Comparison of ENCODE assay signal across 8 cellular contexts in the genomic region with DNA sequence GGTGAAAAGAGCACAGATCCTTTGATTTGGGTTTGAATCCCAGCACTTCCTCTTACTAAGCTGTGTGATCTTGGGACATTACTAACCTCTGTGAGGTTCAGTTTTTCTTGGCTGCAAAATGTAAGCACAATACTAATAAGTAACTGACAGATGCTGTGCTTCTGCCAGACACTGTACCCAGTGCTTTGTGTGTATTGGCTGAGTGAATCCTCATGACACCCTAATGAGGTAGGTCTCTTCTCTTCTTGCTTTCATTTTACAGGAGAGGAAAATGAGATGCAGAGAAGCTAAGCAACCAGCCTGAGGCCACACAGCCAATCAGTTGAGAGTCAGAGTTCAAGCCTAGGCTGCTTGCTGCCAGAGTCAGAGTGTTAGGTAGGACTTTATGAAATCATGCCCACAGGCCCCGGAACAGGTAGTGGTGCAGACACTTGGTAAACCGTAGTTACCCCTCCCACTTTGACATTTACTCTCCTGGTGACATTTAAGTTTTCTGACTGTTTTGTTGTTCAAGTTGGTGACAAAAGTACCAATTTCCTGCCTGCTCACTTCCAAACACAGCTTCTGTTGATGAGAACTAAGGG. TPM values are rescaled to one million over a fixed set of nuclear protein-coding genes. Genes with fewer than 3 reads are reported as not detected.
DNase-seq lines count a peak whose midpoint lies in the region; ATAC-seq and TF ChIP-seq lines count a peak whose summit lies in the region.

No MANE protein-coding gene starts in this region.

- intact Hi-C loops in IMR-90 (cut with micrococcal nuclease): loop anchor here (5.0 kb wide), 2 partner anchors 61 to 106 kb away; no protein-coding TSS in a partner anchor
- intact Hi-C loops in uterus (cut with DNase I; ENCODE audit: low total_unique reads): no loop called here

- H4K8ac ChIP-seq in IMR-90 (ENCODE audit: low read depth in 2 of 2, low read length in 2 of 2): peak overlapping the region in 1 of 2 experiments; percentile 6; a peak in 1 of 4 replicates

- peak overlapping the region; percentile 48 for H2AK5ac ChIP-seq in IMR-90 (ENCODE audit: low read depth, low read length)

- H3K4me3 ChIP-seq in IMR-90 (ENCODE audit: insufficient read depth, low read depth, low read length): no peak overlapping the region
- H3K4me3 ChIP-seq in uterus: no peak overlapping the region

- H4K91ac ChIP-seq in IMR-90 (ENCODE audit: insufficient read depth, low read depth, low read length): no peak overlapping the region; the same call in 1 of the 2 replicates

- H2AK9ac ChIP-seq in IMR-90 (replicated peaks; ENCODE audit: low read depth, low read length, poor library complexity): no peak overlapping the region

- H3K27me3 ChIP-seq in IMR-90 (ENCODE audit: control insufficient read depth, insufficient read depth, low read length) (no peaks in the 10 kb centered on the region), uterus (no peaks in the 10 kb centered on the region)

- H3K56ac ChIP-seq in IMR-90 (ENCODE audit: extremely low read depth, insufficient read depth, low read length): no peak overlapping the region

- peaks cover 50% of the 10 kb centered on the region for H4K20me1 ChIP-seq in IMR-90 (ENCODE audit: insufficient read depth, low read length)

- H3K9me3 ChIP-seq in IMR-90 (ENCODE audit: control insufficient read depth, insufficient read depth, low read length) (no peaks in the 10 kb centered on the region), uterus (no peaks in the 10 kb centered on the region)

- POLR2A ChIA-PET in IMR-90 (lab: Charles Lee; ENCODE audit: unreplicated experiment): no interaction called here

- H2BK20ac ChIP-seq in IMR-90 (ENCODE audit: low read depth, low read length): no peak overlapping the region

- H2BK15ac ChIP-seq in IMR-90 (ENCODE audit: low read depth, low read length): peak overlapping the region; percentile 53; the same call in 2 of the 3 replicates

- H3K14ac ChIP-seq in IMR-90 (replicated peaks; ENCODE audit: low read depth, low read length): no peak overlapping the region

- no TSS peak for BruUV-seq in IMR-90 (replicated peaks; lab: Mats Ljungman, UMichigan)

- no peak overlapping the region; the same call in 1 of the 2 replicates for H3K18ac ChIP-seq in IMR-90 (ENCODE audit: low read depth, low read length)

- peaks cover 43 to 89% of the 10 kb centered on the region in 2 experiments for H3K79me1 ChIP-seq in IMR-90 (ENCODE audit: low read depth in 1 of 2, low read length in 2 of 2)

- peak overlapping the region; percentile 58; the same call in 1 of the 2 replicates for H3K4ac ChIP-seq in IMR-90 (ENCODE audit: low read depth, low read length)

- CTCF ChIA-PET in IMR-90 (lab: Yijun Ruan, JAX): interaction anchor here (0.7 kb wide), 1 partner anchor 15 kb away, joined by 3 read pairs; no protein-coding TSS in a partner anchor

- no CpG with 5 or more reads among the region's 2 CpGs for WGBS in IMR-90 (ENCODE audit: extremely low coverage in 2 of 2, insufficient read length in 1 of 2), 2 experiments

- peak overlapping the region; percentile 16; the same call in 1 of the 2 replicates for H3K27ac ChIP-seq in IMR-90 (ENCODE audit: insufficient read depth, low read length)
- H3K27ac ChIP-seq in uterus: no peak overlapping the region

- no peak overlapping the region for H4K5ac ChIP-seq in IMR-90 (ENCODE audit: low read depth, low read length)

- ATAC-seq in GM19467 (IDR thresholded peaks at IDR 0.05; ENCODE audit: unreplicated experiment): peak; percentile 77
- ATAC-seq in IMR-90 (ENCODE audit: low read depth): peak; percentile 75

- no peak overlapping the region for H2AFZ ChIP-seq in IMR-90 (replicated peaks; ENCODE audit: low read length, poor library complexity)

- H3K9ac ChIP-seq in IMR-90 (ENCODE audit: low read depth, low read length): no peak overlapping the region

- H3K36me3 ChIP-seq in IMR-90 (ENCODE audit: control insufficient read depth, insufficient read depth, low read length) (no peaks in the 10 kb centered on the region), uterus (no peaks in the 10 kb centered on the region)

- peaks cover 46% of the 10 kb centered on the region for H3K9me1 ChIP-seq in IMR-90 (ENCODE audit: insufficient read depth, low read length)

- H3K4me2 ChIP-seq in IMR-90 (ENCODE audit: low read depth, low read length): peak overlapping the region; percentile 75

- TF ChIP-seq POLR2A in IMR-90 (IDR thresholded peaks at IDR 0.05; ENCODE audit: low read depth, low read length): no peak
- no peak for TF ChIP-seq POLR2A in uterus (IDR thresholded peaks at IDR 0.05)

- in situ Hi-C loops in IMR-90 (cut with MboI; ENCODE audit: low sequenced_read_pairs): no loop called here

- H2BK5ac ChIP-seq in IMR-90 (ENCODE audit: low read depth, low read length, poor library complexity, severe bottlenecking): peak overlapping the region; percentile 56

- no peak for TF ChIP-seq CTCF in IMR-90 (conservative IDR thresholded peaks at IDR 0.05; ENCODE audit: low read depth, low read length)
- no peak for TF ChIP-seq CTCF in uterus (IDR thresholded peaks at IDR 0.05)

- DNase-seq in AG08396 (ENCODE audit: low spot score) (peak; percentile 53), IMR-90 (peak; percentile 94), fibroblast of the conjunctiva (ENCODE audit: low read depth) (peak; percentile 76), uterus (no peak), hypothalamus (lab: John Stamatoyannopoulos, UW) (no peak)
- DNase-seq in activated CD8-positive, alpha-beta memory T cell treated with anti-CD3 and anti-CD28 coated beads for 4 hours (ENCODE audit: low read depth in 2 of 2): peak; percentile 64 to 78
- peak in 2 of 3 donors; percentile 69 to 77 for DNase-seq in stimulated activated CD4-positive, alpha-beta T cell treated with anti-CD3 and anti-CD28 coated beads, TNF-alpha, amount 100 ng/mL, for 1 hour (ENCODE audit: low read depth in 3 of 3, low spot score in 1 of 3)

- H3K4me1 ChIP-seq in IMR-90 (ENCODE audit: control insufficient read depth, insufficient read depth, low read length) (peaks cover 37% of the 10 kb centered on the region), uterus (peaks cover 0 to 4% of the 10 kb centered on the region in 2 donors)

- dilution Hi-C loops in IMR-90 (cut with HindIII; ENCODE audit: low sequenced_read_pairs, unreplicated experiment): no loop called here

- H2BK120ac ChIP-seq in IMR-90 (ENCODE audit: low read depth, low read length): no peak overlapping the region

- TF ChIP-seq RAD21 in IMR-90 (IDR thresholded peaks at IDR 0.05; ENCODE audit: low read length): no peak

- H3K23ac ChIP-seq in IMR-90 (ENCODE audit: low read depth, low read length): no peak overlapping the region

TF ChIP-seq in IMR-90, 13 proteins besides CTCF, POLR2A, EP300 and RAD21:
- TF ChIP-seq, protein P1, sequence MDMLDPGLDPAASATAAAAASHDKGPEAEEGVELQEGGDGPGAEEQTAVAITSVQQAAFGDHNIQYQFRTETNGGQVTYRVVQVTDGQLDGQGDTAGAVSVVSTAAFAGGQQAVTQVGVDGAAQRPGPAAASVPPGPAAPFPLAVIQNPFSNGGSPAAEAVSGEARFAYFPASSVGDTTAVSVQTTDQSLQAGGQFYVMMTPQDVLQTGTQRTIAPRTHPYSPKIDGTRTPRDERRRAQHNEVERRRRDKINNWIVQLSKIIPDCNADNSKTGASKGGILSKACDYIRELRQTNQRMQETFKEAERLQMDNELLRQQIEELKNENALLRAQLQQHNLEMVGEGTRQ (IDR thresholded peaks at IDR 0.05; ENCODE audit: low read depth, low read length): 0 out of 2 replicates have a peak, but pooled peaks have one; percentile 40
- TF ChIP-seq BHLHE40 (IDR thresholded peaks at IDR 0.05; ENCODE audit: low read depth, low read length): no peak
TF ChIP-seq in IMR-90: peak in this region for 1.

RNA-seq across cellular contexts. Expression of gene PTPRJ, which starts 21.2 kb away (rescaled TPM):
- total RNA-seq in IMR-90 (2012; rRNA removed) (13.6 and 14.9 TPM in 2 replicates), uterus (10 to 100 TPM in 1 of 4 donors, 1 to 10 TPM in 3; 2.1 to 22.1 (median 7.1) TPM)
- polyA plus RNA-seq in IMR-90 (2012; rRNA removed): 5.3 and 5.6 TPM in 2 replicates
- polyA plus RNA-seq in IMR-90 (2012; cell fraction: cytosol; rRNA removed): 2.2 and 2.4 TPM in 2 replicates
- 3.4 and 6.7 TPM in 2 replicates for polyA plus RNA-seq in IMR-90 (2012; cell fraction: nucleus; rRNA removed; ENCODE audit: low replicate concordance)

Comparison
In these comparisons a context has a peak if more than half of its experiments do, and no peak if none do; other contexts are left out.
1. DNase-seq: peak in AG08396 (single experiment), IMR-90 (single experiment), activated CD8-positive, alpha-beta memory T cell treated with anti-CD3 and anti-CD28 coated beads for 4 hours (2 of 2), fibroblast of the conjunctiva (single experiment) and stimulated activated CD4-positive, alpha-beta T cell treated with anti-CD3 and anti-CD28 coated beads, TNF-alpha, amount 100 ng/mL, for 1 hour (2 of 3); none in uterus (0 of 2) and hypothalamus (0 of 51).